In genomic region chr4:81214144-81214517, GRCh38 we compare ENCODE assay signal across 10 cellular contexts. TPM values are rescaled to one million over a fixed set of nuclear protein-coding genes. Genes with fewer than 3 reads are reported as not detected.
DNase-seq lines count a peak whose midpoint lies in the region; ATAC-seq and TF ChIP-seq lines count a peak whose summit lies in the region.
"Had no signal": no experiment of that assay in that cellular context is flagged by ENCODE, and none has a peak within 500 bp of the region (broad histone marks: within the 10 kb centered on the region; RNA-seq: fewer than 3 reads in every experiment).

No MANE protein-coding gene starts in this region.

- POLR2A ChIA-PET in AG04449 (lab: Yijun Ruan, JAX) (no interaction called here), IMR-90 (lab: Charles Lee; ENCODE audit: unreplicated experiment) (no interaction called here), WTC11 (lab: Charles Lee) (interaction anchor here (0.6 to 1.2 kb wide), 3 partner anchors 16 to 189 kb away, joined by 3 to 8 read pairs (median 4); no protein-coding TSS in a partner anchor)
- POLR2A ChIA-PET in naive thymus-derived CD8-positive, alpha-beta T cell (lab: Charles Lee): no interaction called here

- peak overlapping the region; percentile 49 for H3K4me3 ChIP-seq in AG04449 (ENCODE audit: low read depth, low read length)
- peak overlapping the region; percentile 64 for H3K4me3 ChIP-seq in IMR-90 (ENCODE audit: insufficient read depth, low read depth, low read length)

- no peaks in the 10 kb centered on the region for H3K36me3 Mint-ChIP-seq in effector memory CD8-positive, alpha-beta T cell (ENCODE audit: insufficient read depth)
- H3K36me3 Mint-ChIP-seq in naive thymus-derived CD8-positive, alpha-beta T cell: peaks cover 0 to 6% (median 0%) of the 10 kb centered on the region in 3 donors
- H3K36me3 Mint-ChIP-seq in WTC11: peaks cover 4% of the 10 kb centered on the region; the same call in 1 of the 2 replicates
- H3K36me3 Mint-ChIP-seq: natural killer cell had no signal

- H3K27me3 ChIP-seq in IMR-90 (ENCODE audit: control insufficient read depth, insufficient read depth, low read length): peaks cover 2% of the 10 kb centered on the region; the same call in 1 of the 2 replicates

- intact Hi-C loops in IMR-90 (cut with micrococcal nuclease): loop anchor here (5.0 kb wide), 2 partner anchors 43 to 142 kb away; no protein-coding TSS in a partner anchor

- H3K9ac ChIP-seq in IMR-90 (ENCODE audit: low read depth, low read length): peak overlapping the region; percentile 86

- DNase-seq in AG04449 (ENCODE audit: low read depth, low spot score): no peak
- no peak for DNase-seq in IMR-90
- no peak for DNase-seq in effector memory CD8-positive, alpha-beta T cell
- no peak for DNase-seq in naive thymus-derived CD8-positive, alpha-beta T cell
- no peak for DNase-seq in WTC11 (ENCODE audit: low spot score)
- no peak for DNase-seq in DMS79 (lab: John Stamatoyannopoulos, UW)
- no peak for DNase-seq in substantia nigra (lab: John Stamatoyannopoulos, UW)
- no peak for DNase-seq in AG20443 (ENCODE audit: low spot score)
- DNase-seq: erythroblast, natural killer cell had no signal

- peak overlapping the region; percentile 76; the same call in 1 of the 3 replicates for H2BK15ac ChIP-seq in IMR-90 (ENCODE audit: low read depth, low read length)

- peaks cover 2% of the 10 kb centered on the region; the same call in 1 of the 2 replicates for H3K4me1 ChIP-seq in IMR-90 (ENCODE audit: control insufficient read depth, insufficient read depth, low read length)

- no peak for ATAC-seq in IMR-90 (ENCODE audit: low read depth)
- ATAC-seq in effector memory CD8-positive, alpha-beta T cell (replicated peaks): no peak
- no peak for ATAC-seq in naive thymus-derived CD8-positive, alpha-beta T cell
- no peak for ATAC-seq in WTC11

- H2AFZ ChIP-seq in IMR-90 (replicated peaks; ENCODE audit: low read length, poor library complexity): peak overlapping the region; percentile 88

- H2BK5ac ChIP-seq in IMR-90 (ENCODE audit: low read depth, low read length, poor library complexity, severe bottlenecking): no peak overlapping the region

- CTCF ChIA-PET in AG04449 (lab: Yijun Ruan, JAX): no interaction called here
- CTCF ChIA-PET in IMR-90 (lab: Yijun Ruan, JAX): interaction anchor here (1.0 kb wide), 1 partner anchor 16 kb away, joined by 4 read pairs; no protein-coding TSS in a partner anchor
- CTCF ChIA-PET in WTC11 (lab: Charles Lee): interaction anchor here (1.3 to 2.4 kb wide), 5 partner anchors 9 to 144 kb away, joined by 4 to 16 read pairs (median 9); no protein-coding TSS in a partner anchor

- H3K14ac ChIP-seq in IMR-90 (replicated peaks; ENCODE audit: low read depth, low read length): peak overlapping the region; percentile 79; the same call in 1 of the 2 replicates

- H3K27ac ChIP-seq in IMR-90 (ENCODE audit: insufficient read depth, low read length) (peak overlapping the region; percentile 82), substantia nigra (ENCODE audit: low read depth, low read length, poor library complexity, severe bottlenecking) (no peak overlapping the region)

- H2AK5ac ChIP-seq in IMR-90 (ENCODE audit: low read depth, low read length): no peak overlapping the region

- no peak overlapping the region; the same call in 1 of the 2 replicates for H4K91ac ChIP-seq in IMR-90 (ENCODE audit: insufficient read depth, low read depth, low read length)

- no peak overlapping the region; the same call in 1 of the 2 replicates for H4K5ac ChIP-seq in IMR-90 (ENCODE audit: low read depth, low read length)

- H3K79me1 ChIP-seq in IMR-90 (ENCODE audit: low read depth in 1 of 2, low read length in 2 of 2): no peaks in the 10 kb centered on the region

- no peaks in the 10 kb centered on the region for H3K9me1 ChIP-seq in IMR-90 (ENCODE audit: insufficient read depth, low read length)

- dilution Hi-C loops in IMR-90 (cut with HindIII; ENCODE audit: low sequenced_read_pairs, unreplicated experiment): no loop called here

- H2BK20ac ChIP-seq in IMR-90 (ENCODE audit: low read depth, low read length): peak overlapping the region; percentile 15

- H3K18ac ChIP-seq in IMR-90 (ENCODE audit: low read depth, low read length): peak overlapping the region; percentile 33; the same call in 1 of the 2 replicates

- peak overlapping the region; percentile 84 for H3K4me2 ChIP-seq in IMR-90 (ENCODE audit: low read depth, low read length)

- no peaks in the 10 kb centered on the region for H3K9me3 ChIP-seq in IMR-90 (ENCODE audit: control insufficient read depth, insufficient read depth, low read length)

- peaks cover 0 to 4% of the 10 kb centered on the region in 2 donors for H3K4me1 Mint-ChIP-seq in effector memory CD8-positive, alpha-beta T cell (ENCODE audit: low read depth in 2 of 2)
- H3K4me1 Mint-ChIP-seq in naive thymus-derived CD8-positive, alpha-beta T cell: peaks cover 6 to 14% (median 12%) of the 10 kb centered on the region in 4 donors
- H3K4me1 Mint-ChIP-seq in WTC11: peaks cover 15% of the 10 kb centered on the region
- H3K4me1 Mint-ChIP-seq: natural killer cell had no signal

- H2BK120ac ChIP-seq in IMR-90 (ENCODE audit: low read depth, low read length): peak overlapping the region; percentile 88; the same call in 1 of the 2 replicates

- peak overlapping the region; percentile 26 to 28 for H3K4me3 Mint-ChIP-seq in effector memory CD8-positive, alpha-beta T cell
- H3K4me3 Mint-ChIP-seq in naive thymus-derived CD8-positive, alpha-beta T cell: peak overlapping the region in 8 of 10 donors; percentile 26 to 80 (median 64)
- no peak overlapping the region; the same call in 1 of the 2 replicates for H3K4me3 Mint-ChIP-seq in WTC11
- H3K4me3 Mint-ChIP-seq: natural killer cell had no signal

- H3K4ac ChIP-seq in IMR-90 (ENCODE audit: low read depth, low read length): peak overlapping the region; percentile 9; the same call in 1 of the 2 replicates

- no peak for TF ChIP-seq CTCF in AG04449 (IDR thresholded peaks at IDR 0.05; ENCODE audit: insufficient read depth, low read length, missing control alignments)
- TF ChIP-seq CTCF in IMR-90 (conservative IDR thresholded peaks at IDR 0.05; ENCODE audit: low read depth, low read length): no peak
- TF ChIP-seq CTCF in WTC11 (IDR thresholded peaks at IDR 0.05): no peak

- H3K36me3 ChIP-seq in IMR-90 (ENCODE audit: control insufficient read depth, insufficient read depth, low read length): no peaks in the 10 kb centered on the region

- no peak for TF ChIP-seq RAD21 in IMR-90 (IDR thresholded peaks at IDR 0.05; ENCODE audit: low read length)

- in situ Hi-C loops in IMR-90 (cut with MboI; ENCODE audit: low sequenced_read_pairs): no loop called here

- no peaks in the 10 kb centered on the region for H4K20me1 ChIP-seq in IMR-90 (ENCODE audit: insufficient read depth, low read length)

- H3K27me3 Mint-ChIP-seq in effector memory CD8-positive, alpha-beta T cell: peaks cover 32 to 34% of the 10 kb centered on the region in 2 donors
- peaks cover 32 to 50% (median 38%) of the 10 kb centered on the region in 5 donors for H3K27me3 Mint-ChIP-seq in naive thymus-derived CD8-positive, alpha-beta T cell
- peaks cover 52% of the 10 kb centered on the region for H3K27me3 Mint-ChIP-seq in WTC11 (ENCODE audit: low read depth)

- no TSS peak for BruUV-seq in IMR-90 (replicated peaks; lab: Mats Ljungman, UMichigan)

- H2AK9ac ChIP-seq in IMR-90 (replicated peaks; ENCODE audit: low read depth, low read length, poor library complexity): no peak overlapping the region

- H4K8ac ChIP-seq in IMR-90 (ENCODE audit: low read depth in 2 of 2, low read length in 2 of 2): peak overlapping the region; percentile 59 to 64; a peak in 3 of 4 replicates

- H3K23ac ChIP-seq in IMR-90 (ENCODE audit: low read depth, low read length): 0 out of 2 replicates have a peak overlapping the region, but pooled peaks have one; percentile 18

- no peak overlapping the region for H3K27ac Mint-ChIP-seq in effector memory CD8-positive, alpha-beta T cell
- H3K27ac Mint-ChIP-seq in naive thymus-derived CD8-positive, alpha-beta T cell: no peak overlapping the region
- no peak overlapping the region for H3K27ac Mint-ChIP-seq in WTC11
- H3K27ac Mint-ChIP-seq: natural killer cell had no signal

- no peak for TF ChIP-seq POLR2A in IMR-90 (IDR thresholded peaks at IDR 0.05; ENCODE audit: low read depth, low read length)

- peak overlapping the region; percentile 14; the same call in 1 of the 2 replicates for H3K56ac ChIP-seq in IMR-90 (ENCODE audit: extremely low read depth, insufficient read depth, low read length)

- H3K9me3 Mint-ChIP-seq in effector memory CD8-positive, alpha-beta T cell: peaks cover 0 to 2% of the 10 kb centered on the region in 2 donors
- H3K9me3 Mint-ChIP-seq in naive thymus-derived CD8-positive, alpha-beta T cell: peaks cover 0 to 13% (median 2%) of the 10 kb centered on the region in 9 donors
- peaks cover 15% of the 10 kb centered on the region for H3K9me3 Mint-ChIP-seq in WTC11

- WGBS in IMR-90 (ENCODE audit: extremely low coverage in 2 of 2, insufficient read length in 1 of 2), 2 experiments: no CpG with 5 or more reads among the region's 7 CpGs

TF ChIP-seq in IMR-90, 13 proteins besides CTCF, POLR2A, EP300 and RAD21 (continues in another document):
- TF ChIP-seq FOS (IDR thresholded peaks at IDR 0.05; ENCODE audit: low read depth, low read length) (no peak), BHLHE40 (IDR thresholded peaks at IDR 0.05; ENCODE audit: low read depth, low read length) (no peak), CHD1 (IDR thresholded peaks at IDR 0.05; ENCODE audit: low read depth, low read length) (no peak), NFE2L2 (IDR thresholded peaks at IDR 0.05; ENCODE audit: low read depth, low read length) (no peak), MAZ (IDR thresholded peaks at IDR 0.05; ENCODE audit: borderline replicate concordance, low read depth, low read length) (no peak), RCOR1 (IDR thresholded peaks at IDR 0.05; ENCODE audit: insufficient replicate concordance, low read length) (no peak)

TF ChIP-seq in WTC11, 78 proteins besides CTCF, POLR2A, EP300 and RAD21 (continues in another document):
- TF ChIP-seq ZNF416 (CRISPR knock-in tag; IDR thresholded peaks at IDR 0.05) (no peak), SMAD3 (CRISPR knock-in tag; IDR thresholded peaks at IDR 0.05; ENCODE audit: borderline replicate concordance) (no peak), CBFB (CRISPR knock-in tag; IDR thresholded peaks at IDR 0.05; ENCODE audit: low read depth) (no peak)
- TF ChIP-seq, protein P1, sequence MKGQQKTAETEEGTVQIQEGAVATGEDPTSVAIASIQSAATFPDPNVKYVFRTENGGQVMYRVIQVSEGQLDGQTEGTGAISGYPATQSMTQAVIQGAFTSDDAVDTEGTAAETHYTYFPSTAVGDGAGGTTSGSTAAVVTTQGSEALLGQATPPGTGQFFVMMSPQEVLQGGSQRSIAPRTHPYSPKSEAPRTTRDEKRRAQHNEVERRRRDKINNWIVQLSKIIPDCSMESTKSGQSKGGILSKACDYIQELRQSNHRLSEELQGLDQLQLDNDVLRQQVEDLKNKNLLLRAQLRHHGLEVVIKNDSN (CRISPR knock-in tag; IDR thresholded peaks at IDR 0.05): no peak

RNA-seq across cellular contexts. Expression of gene PRKG2, which starts 0.9 kb away (rescaled TPM):
- total RNA-seq in IMR-90 (2012; rRNA removed) (2.0 and 2.2 TPM in 2 replicates), WTC11 (2021) (1.9 to 3.6 TPM (median 2.7 TPM) in 3 replicates)
- 0.27 and 0.44 TPM in 2 replicates for polyA plus RNA-seq in IMR-90 (2012; rRNA removed)
- polyA plus RNA-seq in IMR-90 (2012; cell fraction: cytosol; rRNA removed): 0.12 and 0.24 TPM in 2 replicates
- 0.09 and 0.41 TPM in 2 replicates for polyA plus RNA-seq in IMR-90 (2012; cell fraction: nucleus; rRNA removed; ENCODE audit: low replicate concordance)
- total RNA-seq in naive thymus-derived CD8-positive, alpha-beta T cell: 1 to 10 TPM; 5.2 to 5.9 TPM
- polyA plus RNA-seq in naive thymus-derived CD8-positive, alpha-beta T cell: 1 to 10 TPM in 2 of 3 donors, under 1 TPM in 1; 0.06 to 2.6 (median 1.6) TPM
